In genomic region chr16:30953511-30954124, GRCh38 we compare ENCODE assay signal across 1 cellular context.
TF ChIP-seq lines count a peak whose summit lies in the region.

No MANE protein-coding gene starts in this region.

TF ChIP-seq in HepG2, 621 proteins besides CTCF, POLR2A, EP300 and RAD21 (continued from another document and continues in another):
- TF ChIP-seq ZNF24 (IDR thresholded peaks at IDR 0.05) (no peak), DR1 (CRISPR knock-in tag; IDR thresholded peaks at IDR 0.05) (0 out of 2 replicates have a peak, but pooled peaks have one; percentile 19), NCOA1 (CRISPR knock-in tag; IDR thresholded peaks at IDR 0.05) (no peak), ZNF333 (CRISPR knock-in tag; IDR thresholded peaks at IDR 0.05; ENCODE audit: borderline replicate concordance) (no peak), ZSCAN5A (CRISPR knock-in tag; IDR thresholded peaks at IDR 0.05; ENCODE audit: borderline replicate concordance) (no peak; the same call in 1 of the 2 replicates), ZNF446 (CRISPR knock-in tag; IDR thresholded peaks at IDR 0.05) (no peak), ZNF510 (CRISPR knock-in tag; IDR thresholded peaks at IDR 0.05; ENCODE audit: low read depth) (no peak; the same call in 1 of the 2 replicates), CREB3 (CRISPR knock-in tag; IDR thresholded peaks at IDR 0.05) (no peak), ZNF639 (CRISPR knock-in tag; conservative IDR thresholded peaks at IDR 0.05) (0 out of 2 replicates have a peak, but pooled peaks have one; percentile 18), HOMEZ (CRISPR knock-in tag; IDR thresholded peaks at IDR 0.05; ENCODE audit: low read depth) (no peak), IRF2 (CRISPR knock-in tag; IDR thresholded peaks at IDR 0.05) (peak; percentile 54), SIN3A (IDR thresholded peaks at IDR 0.05; ENCODE audit: borderline replicate concordance, low read depth, low read length) (no peak), IRF9 (CRISPR knock-in tag; IDR thresholded peaks at IDR 0.05; ENCODE audit: borderline replicate concordance) (no peak), KLF6 (CRISPR knock-in tag; IDR thresholded peaks at IDR 0.05) (0 out of 2 replicates have a peak, but pooled peaks have one; percentile 30), RNF219 (CRISPR knock-in tag; IDR thresholded peaks at IDR 0.05) (no peak), ZFP62 (CRISPR knock-in tag; IDR thresholded peaks at IDR 0.05) (no peak), KLF15 (CRISPR knock-in tag; IDR thresholded peaks at IDR 0.05; ENCODE audit: borderline replicate concordance) (no peak), ZNF709 (CRISPR knock-in tag; IDR thresholded peaks at IDR 0.05) (no peak), HNRNPLL (IDR thresholded peaks at IDR 0.05; ENCODE audit: low read depth, low read length, poor library complexity, severe bottlenecking) (peak; percentile 41), ARHGAP35 (CRISPR knock-in tag; IDR thresholded peaks at IDR 0.05; ENCODE audit: borderline replicate concordance) (peak; percentile 41; the same call in 1 of the 2 replicates), ATF6 (CRISPR knock-in tag; conservative IDR thresholded peaks at IDR 0.05) (no peak), NFIC (IDR thresholded peaks at IDR 0.05; ENCODE audit: low read length) (no peak), GTF2F1 (IDR thresholded peaks at IDR 0.05; ENCODE audit: low read length) (no peak), KDM1A (CRISPR knock-in tag; IDR thresholded peaks at IDR 0.05) (no peak), ZSCAN21 (CRISPR knock-in tag; IDR thresholded peaks at IDR 0.05; ENCODE audit: borderline replicate concordance) (peak; percentile 50), ZBTB40 (IDR thresholded peaks at IDR 0.05) (no peak), ZBTB40 (CRISPR knock-in tag; IDR thresholded peaks at IDR 0.05) (no peak; the same call in 1 of the 2 replicates), HES4 (CRISPR knock-in tag; IDR thresholded peaks at IDR 0.05; ENCODE audit: borderline replicate concordance) (no peak; the same call in 1 of the 2 replicates), ZFX (CRISPR knock-in tag; IDR thresholded peaks at IDR 0.05; ENCODE audit: low read depth) (peak; percentile 84), CEBPB (IDR thresholded peaks at IDR 0.05; ENCODE audit: borderline replicate concordance, low read depth, low read length) (no peak), GLMP (CRISPR knock-in tag; IDR thresholded peaks at IDR 0.05; ENCODE audit: borderline replicate concordance) (no peak)
